31 cellular contexts compared by ENCODE assay signal in genomic region chr9:136178061-136178772, GRCh38. TPM values are rescaled to one million over a fixed set of nuclear protein-coding genes. Genes with fewer than 3 reads are reported as not detected.
"Had no signal": no experiment of that assay in that cellular context is flagged by ENCODE, and none has a peak within 500 bp of the region (broad histone marks: within the 10 kb centered on the region; RNA-seq: fewer than 3 reads in every experiment).

No MANE protein-coding gene starts in this region.

- DNase-seq: activated B cell treated with CpG ODN at 0.5 μM for 24 hours; activated CD4-positive, alpha-beta T cell treated with anti-CD3 and anti-CD28 coated beads, Interleukin-2, amount 50 U/mL, for 1 hour; activated CD8-positive, alpha-beta T cell treated with anti-CD3 and anti-CD28 coated beads, Interleukin-2, amount 10 ng/mL, durations not matched to agents 7 days and 5 days; activated naive CD4-positive, alpha-beta T cell; activated T-cell treated with anti-CD3 and anti-CD28 coated beads for 4 hours; activated T-cell treated with anti-CD3 and anti-CD28 coated beads, Interleukin-2, amount 50 U/mL, for 72 hours; dermis blood vessel endothelial cell; effector CD4-positive, alpha-beta T cell; esophagus squamous epithelium; foreskin melanocyte; left lung; mesendoderm; natural killer cell; stimulated activated CD4-positive, alpha-beta T cell treated with anti-CD3 and anti-CD28 coated beads, Interleukin-4, amount 100 ng/mL, for 24 hours; stimulated activated naive CD8-positive, alpha-beta T cell treated with anti-CD3 and anti-CD28 coated beads, Interleukin-15, amount 100 ng/mL, for 72 hours; substantia nigra; T-helper 17 cell; T1000 had no signal

- H3K36me3 Mint-ChIP-seq: activated naive CD4-positive, alpha-beta T cell treated with anti-CD3 and anti-CD28 coated beads, Interleukin-2, amount 50 U/mL, for 72 hours; natural killer cell; stimulated activated effector memory CD8-positive, alpha-beta T cell treated with anti-CD3 and anti-CD28 coated beads, Interleukin-12 subunit alpha, Interleukin-12 subunit beta, amount 100 ng/mL, for 72 hours had no signal

- H3K4me3 Mint-ChIP-seq: activated B cell treated with CpG ODN at 0.5 μM for 24 hours; activated CD8-positive, alpha-beta T cell treated with anti-CD3 and anti-CD28 coated beads, Interleukin-2, amount 10 ng/mL, durations not matched to agents 7 days and 5 days; activated T-cell treated with anti-CD3 and anti-CD28 coated beads, Interleukin-2, amount 50 U/mL, for 72 hours; central memory CD8-positive, alpha-beta T cell; natural killer cell; stimulated activated effector memory CD8-positive, alpha-beta T cell treated with anti-CD3 and anti-CD28 coated beads, Interleukin-12 subunit alpha, Interleukin-12 subunit beta, amount 100 ng/mL, for 72 hours; stimulated activated naive CD8-positive, alpha-beta T cell treated with anti-CD3 and anti-CD28 coated beads, Interleukin-15, amount 100 ng/mL, for 72 hours; T-helper 17 cell had no signal

- H3K27me3 Mint-ChIP-seq: stimulated activated naive CD8-positive, alpha-beta T cell treated with anti-CD3 and anti-CD28 coated beads, Interleukin-15, amount 100 ng/mL, for 72 hours had no signal

- H3K4me3 ChIP-seq: esophagus squamous epithelium, left lung, lung, skin epidermis, upper lobe of left lung had no signal

- H3K4me1 ChIP-seq: esophagus squamous epithelium, left lung, upper lobe of left lung had no signal

- ATAC-seq: activated CD8-positive, alpha-beta T cell treated with anti-CD3 and anti-CD28 coated beads, Interleukin-2, amount 10 ng/mL, durations not matched to agents 7 days and 5 days; activated naive CD4-positive, alpha-beta T cell treated with anti-CD3 and anti-CD28 coated beads, Interleukin-2, amount 50 U/mL, for 72 hours; activated T-cell treated with anti-CD3 and anti-CD28 coated beads, Interleukin-2, amount 50 U/mL, for 72 hours; left lung; natural killer cell; sciatic nerve; stimulated activated effector memory CD8-positive, alpha-beta T cell treated with anti-CD3 and anti-CD28 coated beads, Interleukin-12 subunit alpha, Interleukin-12 subunit beta, amount 100 ng/mL, for 72 hours; stimulated activated naive CD8-positive, alpha-beta T cell treated with anti-CD3 and anti-CD28 coated beads, Interleukin-15, amount 100 ng/mL, for 72 hours; T-helper 17 cell had no signal

- H3K27ac ChIP-seq: esophagus squamous epithelium, left lung, skin epidermis, upper lobe of left lung had no signal

- H3K4me1 Mint-ChIP-seq: activated B cell treated with CpG ODN at 0.5 μM for 24 hours; central memory CD8-positive, alpha-beta T cell; natural killer cell; stimulated activated effector memory CD8-positive, alpha-beta T cell treated with anti-CD3 and anti-CD28 coated beads, Interleukin-12 subunit alpha, Interleukin-12 subunit beta, amount 100 ng/mL, for 72 hours; stimulated activated naive CD8-positive, alpha-beta T cell treated with anti-CD3 and anti-CD28 coated beads, Interleukin-15, amount 100 ng/mL, for 72 hours; T-helper 17 cell had no signal

- H3K9me3 ChIP-seq: esophagus squamous epithelium, left lung, upper lobe of left lung had no signal

- H3K27me3 ChIP-seq: upper lobe of left lung had no signal

- H3K27ac Mint-ChIP-seq: activated B cell treated with CpG ODN at 0.5 μM for 24 hours; activated CD8-positive, alpha-beta T cell treated with anti-CD3 and anti-CD28 coated beads, Interleukin-2, amount 10 ng/mL, durations not matched to agents 7 days and 5 days; activated naive CD4-positive, alpha-beta T cell treated with anti-CD3 and anti-CD28 coated beads, Interleukin-2, amount 50 U/mL, for 72 hours; activated T-cell treated with anti-CD3 and anti-CD28 coated beads, Interleukin-2, amount 50 U/mL, for 72 hours; natural killer cell; stimulated activated effector memory CD8-positive, alpha-beta T cell treated with anti-CD3 and anti-CD28 coated beads, Interleukin-12 subunit alpha, Interleukin-12 subunit beta, amount 100 ng/mL, for 72 hours; stimulated activated naive CD8-positive, alpha-beta T cell treated with anti-CD3 and anti-CD28 coated beads, Interleukin-15, amount 100 ng/mL, for 72 hours; T-helper 17 cell had no signal

- H3K9me3 Mint-ChIP-seq: activated B cell treated with CpG ODN at 0.5 μM for 24 hours; activated naive CD4-positive, alpha-beta T cell treated with anti-CD3 and anti-CD28 coated beads, Interleukin-2, amount 50 U/mL, for 72 hours; activated T-cell treated with anti-CD3 and anti-CD28 coated beads, Interleukin-2, amount 50 U/mL, for 72 hours; central memory CD8-positive, alpha-beta T cell; natural killer cell; stimulated activated effector memory CD8-positive, alpha-beta T cell treated with anti-CD3 and anti-CD28 coated beads, Interleukin-12 subunit alpha, Interleukin-12 subunit beta, amount 100 ng/mL, for 72 hours; stimulated activated naive CD8-positive, alpha-beta T cell treated with anti-CD3 and anti-CD28 coated beads, Interleukin-15, amount 100 ng/mL, for 72 hours had no signal

- H3K36me3 ChIP-seq: esophagus squamous epithelium, left lung, upper lobe of left lung had no signal

- FAIRE-seq: bronchial epithelial cell, islet of Langerhans had no signal

RNA-seq across cellular contexts. Expression of gene LHX3, which starts 26.7 kb away (rescaled TPM):
- total RNA-seq: activated B cell treated with CpG ODN at 0.5 μM for 24 hours, bronchial epithelial cell, dermis blood vessel endothelial cell, esophagus squamous epithelium, glomerular endothelial cell, left lung, lung, mononuclear cell, osteocyte, posterior vena cava, sciatic nerve had no signal
- polyA plus RNA-seq: lung had no signal
